8 cellular contexts compared by ENCODE assay signal in genomic region chr5:119299615-119300310, GRCh38. TPM values are rescaled to one million over a fixed set of nuclear protein-coding genes. Genes with fewer than 3 reads are reported as not detected.
A peak's percentile ranks its signal among the peaks of the same experiment; 100 is the strongest.
DNase-seq lines count a peak whose midpoint lies in the region; ATAC-seq, FAIRE-seq and TF ChIP-seq lines count a peak whose summit lies in the region.
"Not testable (repeated sequence)": the region's sequence is repeated elsewhere in the genome, so short reads cannot be mapped to it uniquely, and the experiment has no call there.

No MANE protein-coding gene starts in this region.

- peaks cover 51% of the 10 kb centered on the region for H3K79me2 ChIP-seq in K562 (ENCODE audit: control insufficient read depth, insufficient read depth, low read length)

- DNase-seq in CD8-positive, alpha-beta T cell: peak; percentile 67 to 96 (median 84)
- peak; percentile 62 to 80 (median 78) for DNase-seq in T-helper 1 cell
- DNase-seq in activated CD4-positive, alpha-beta T cell treated with anti-CD3 and anti-CD28 coated beads, Interleukin-2, amount 50 U/mL, for 48 hours: peak; percentile 89 to 93
- peak; percentile 77 for DNase-seq in activated T-helper 1 cell treated with Interleukin-2 at 50 U/mL for 16 hours (ENCODE audit: low read depth)
- peak in 1 of 4 experiments; percentile 66 for DNase-seq in K562 (ENCODE audit: extremely low read depth in 1 of 4, low spot score in 3 of 4)
- not testable (repeated sequence) for DNase-seq in natural killer cell
- peak; percentile 83 to 88 for DNase-seq in stimulated activated CD4-positive, alpha-beta T cell treated with anti-CD3 and anti-CD28 coated beads, Interleukin-4, amount 100 ng/mL, for 48 hours (ENCODE audit: low read depth in 2 of 2)

- peak overlapping the region; percentile 76 for H3K4me2 ChIP-seq in K562 (ENCODE audit: insufficient read depth, low read length)

- not testable (repeated sequence) for H3K27me3 ChIP-seq in CD8-positive, alpha-beta T cell (ENCODE audit: insufficient read depth, low read length); K562 (ENCODE audit: control insufficient read depth in 2 of 2, insufficient read depth in 2 of 2, low read length in 2 of 2)

- not testable (repeated sequence) for H4K20me1 ChIP-seq in K562 (replicated peaks; ENCODE audit: control insufficient read depth, insufficient read depth, low read length)

- peak overlapping the region; percentile 99 for H3K27ac Mint-ChIP-seq in CD8-positive, alpha-beta T cell
- H3K27ac Mint-ChIP-seq in natural killer cell: peak overlapping the region; percentile 51 to 78
- peak overlapping the region; percentile 82 for H3K27ac Mint-ChIP-seq in stimulated activated memory B cell treated with anti-CD40 and anti-IgM and Interleukin-4, amounts not matched to agents 10 μg/mL and 1 μg/mL and 100 μg/mL, for 72 hours

- peaks cover 65% of the 10 kb centered on the region for H3K4me1 Mint-ChIP-seq in CD8-positive, alpha-beta T cell (ENCODE audit: low read depth)
- H3K4me1 Mint-ChIP-seq in natural killer cell: peaks cover 66 to 76% of the 10 kb centered on the region in 2 donors
- H3K4me1 Mint-ChIP-seq in stimulated activated memory B cell treated with anti-CD40 and anti-IgM and Interleukin-4, amounts not matched to agents 10 μg/mL and 1 μg/mL and 100 μg/mL, for 72 hours: peaks cover 68% of the 10 kb centered on the region

- POLR2A ChIA-PET in CD8-positive, alpha-beta T cell (lab: Charles Lee): interaction anchor here (0.6 to 2.6 kb wide), 15 partner anchors 8 to 313 kb away, joined by 3 to 8 read pairs (median 6); partner anchors contain the start of gene TNFAIP8
- POLR2A ChIA-PET in K562 (lab: Yijun Ruan, JAX): interaction anchor here (1.3 to 2.8 kb wide), 3 partner anchors 9 to 22 kb away, joined by 3 to 14 read pairs (median 11); no protein-coding TSS in a partner anchor

- peak; percentile 39 for ATAC-seq in CD8-positive, alpha-beta T cell
- peak; percentile 67 for ATAC-seq in K562
- ATAC-seq in natural killer cell; stimulated activated memory B cell treated with anti-CD40 and anti-IgM and Interleukin-4, amounts not matched to agents 10 μg/mL and 1 μg/mL and 100 μg/mL, for 72 hours: not testable (repeated sequence)

- in situ Hi-C loops in K562 (cut with MboI): not testable (repeated sequence)

- H3K4me3 Mint-ChIP-seq in CD8-positive, alpha-beta T cell: peak overlapping the region; percentile 90
- peak overlapping the region; percentile 39 for H3K4me3 Mint-ChIP-seq in natural killer cell
- H3K4me3 Mint-ChIP-seq in stimulated activated memory B cell treated with anti-CD40 and anti-IgM and Interleukin-4, amounts not matched to agents 10 μg/mL and 1 μg/mL and 100 μg/mL, for 72 hours: peak overlapping the region; percentile 69

- peak overlapping the region; percentile 67 for H3K4me3 ChIP-seq in CD8-positive, alpha-beta T cell (ENCODE audit: low read depth, low read length)
- peak overlapping the region; percentile 29; the same call in 1 of the 2 replicates for H3K4me3 ChIP-seq in K562

- H3K9ac ChIP-seq in K562 (ENCODE audit: insufficient read depth in 1 of 2, low read depth in 2 of 2, low read length in 2 of 2): peak overlapping the region; percentile 56 to 85

- H2AFZ ChIP-seq in K562 (ENCODE audit: low read depth, low read length): peak overlapping the region; percentile 73

- TSS peak; percentile 35 for BruUV-seq in K562 (replicated peaks; lab: Mats Ljungman, UMichigan)

- not testable (repeated sequence) for TF ChIP-seq EP300 in K562 (IDR thresholded peaks at IDR 0.05; ENCODE audit: low read length)

- H3K36me3 ChIP-seq in CD8-positive, alpha-beta T cell (ENCODE audit: insufficient read depth, low read length); K562 (ENCODE audit: control insufficient read depth, insufficient read depth, low read length): not testable (repeated sequence)

- H3K27ac ChIP-seq in CD8-positive, alpha-beta T cell (ENCODE audit: low read depth, low read length): peak overlapping the region; percentile 63
- peak overlapping the region; percentile 67 for H3K27ac ChIP-seq in K562 (ENCODE audit: extremely low read depth, low read depth, low read length)

- H3K9me1 ChIP-seq in K562 (ENCODE audit: control insufficient read depth, insufficient read depth, low read length): not testable (repeated sequence)

- H3K9me3 ChIP-seq in CD8-positive, alpha-beta T cell (ENCODE audit: low read length); K562 (replicated peaks; ENCODE audit: control insufficient read depth, insufficient read depth, low read depth, low read length): not testable (repeated sequence)

- peaks cover 49% of the 10 kb centered on the region for H3K4me1 ChIP-seq in CD8-positive, alpha-beta T cell (ENCODE audit: insufficient read depth, low read length)
- H3K4me1 ChIP-seq in K562 (replicated peaks in 1 of 2; ENCODE audit: control insufficient read depth in 2 of 2, insufficient read depth in 2 of 2, low read length in 2 of 2): peaks cover 4 to 40% of the 10 kb centered on the region in 2 experiments; a peak in 4 of 5 replicates

- H3K9me3 Mint-ChIP-seq in CD8-positive, alpha-beta T cell; natural killer cell; stimulated activated memory B cell treated with anti-CD40 and anti-IgM and Interleukin-4, amounts not matched to agents 10 μg/mL and 1 μg/mL and 100 μg/mL, for 72 hours: not testable (repeated sequence)

- peaks cover 26% of the 10 kb centered on the region for H3K36me3 Mint-ChIP-seq in CD8-positive, alpha-beta T cell
- H3K36me3 Mint-ChIP-seq in natural killer cell: not testable (repeated sequence)
- H3K36me3 Mint-ChIP-seq in stimulated activated memory B cell treated with anti-CD40 and anti-IgM and Interleukin-4, amounts not matched to agents 10 μg/mL and 1 μg/mL and 100 μg/mL, for 72 hours: peaks cover 14% of the 10 kb centered on the region

- TF ChIP-seq POLR2A in K562 (conservative IDR thresholded peaks at IDR 0.05): peak; percentile 58; the same call in 1 of the 2 replicates

- H3K27me3 Mint-ChIP-seq in CD8-positive, alpha-beta T cell (ENCODE audit: low read depth); natural killer cell (ENCODE audit: low read depth in 2 of 2); stimulated activated memory B cell treated with anti-CD40 and anti-IgM and Interleukin-4, amounts not matched to agents 10 μg/mL and 1 μg/mL and 100 μg/mL, for 72 hours: not testable (repeated sequence)

- not testable (repeated sequence) for TF ChIP-seq RAD21 in K562 (CRISPR knock-in tag; conservative IDR thresholded peaks at IDR 0.05 in 1 of 2, IDR thresholded peaks at IDR 0.05 in 1 of 2)

- not testable (repeated sequence) for FAIRE-seq in K562 (lab: Jason Lieb, UNC)

- intact Hi-C loops in CD8-positive, alpha-beta T cell (cut with DNase I, micrococcal nuclease): loop anchor here (1.0 to 2.0 kb wide), 4 partner anchors 9 to 31 kb away; no protein-coding TSS in a partner anchor
- intact Hi-C loops in K562 (cut with micrococcal nuclease): loop anchor here (2.0 kb wide), 1 partner anchor 31 kb away; no protein-coding TSS in a partner anchor
- intact Hi-C loops in natural killer cell (cut with micrococcal nuclease): not testable (repeated sequence)

- 6% methylated on average over 16 of the region's 23 CpGs for WGBS in K562 (ENCODE audit: insufficient coverage, low coverage, missing lambda C conversion rate)

- CTCF ChIA-PET in CD8-positive, alpha-beta T cell (lab: Charles Lee): interaction anchor here (1.1 to 1.5 kb wide), 7 partner anchors 10 to 112 kb away, joined by 3 to 4 read pairs (median 4); no protein-coding TSS in a partner anchor
- CTCF ChIA-PET in K562 (lab: Yijun Ruan, JAX; ENCODE audit: low intra/inter-chr PET ratio): not testable (repeated sequence)

- not testable (repeated sequence) for TF ChIP-seq CTCF in CD8-positive, alpha-beta T cell (IDR thresholded peaks at IDR 0.05); K562 (IDR thresholded peaks at IDR 0.05 in 2 of 3, conservative IDR thresholded peaks at IDR 0.05 in 1 of 3; ENCODE audit: insufficient read depth in 2 of 3, low read depth in 1 of 3, low read length in 3 of 3); natural killer cell (IDR thresholded peaks at IDR 0.05)

TF ChIP-seq in K562, 482 proteins besides CTCF, POLR2A, EP300 and RAD21 (continues in another document):
- TF ChIP-seq KDM5B (IDR thresholded peaks at IDR 0.05; ENCODE audit: insufficient replicate concordance, low read depth, low read length) (peak; percentile 57), JUND (IDR thresholded peaks at IDR 0.05; ENCODE audit: borderline replicate concordance, low read depth, low read length) (0 out of 2 replicates have a peak, but pooled peaks have one; percentile 4), NCOR1 (IDR thresholded peaks at IDR 0.05) (peak; percentile 73), NFIC (IDR thresholded peaks at IDR 0.05) (peak; percentile 28), TRIM24 (IDR thresholded peaks at IDR 0.05) (peak in 1 of 2 experiments; percentile 41; a peak in 2 of 4 replicates), FOXK2 (conservative IDR thresholded peaks at IDR 0.05 in 1 of 2, IDR thresholded peaks at IDR 0.05 in 1 of 2; ENCODE audit: low read depth in 2 of 2) (peak; percentile 90 to 93), SMAD4 (CRISPR knock-in tag; conservative IDR thresholded peaks at IDR 0.05) (peak; percentile 76)
- not testable (repeated sequence) for TF ChIP-seq JUND (tag; IDR thresholded peaks at IDR 0.05; ENCODE audit: borderline replicate concordance, low read depth, low read length)

RNA-seq across cellular contexts. Expression of gene TNFAIP8, which starts 56.1 kb away (rescaled TPM):
- 10 to 100 TPM; 62.3 to 63.0 TPM for total RNA-seq in CD8-positive, alpha-beta T cell
- total RNA-seq in K562 (2011; cell fraction: chromatin; rRNA removed; ENCODE audit: low replicate concordance): 10.6 and 20.5 TPM in 2 replicates
- 7.8 and 9.0 TPM in 2 replicates for total RNA-seq in K562 (2011; cell fraction: nucleolus; rRNA removed)
- total RNA-seq in K562 (2011; cell fraction: nucleoplasm; rRNA removed): 12.6 and 24.7 TPM in 2 replicates
- 42.0 and 46.0 TPM in 2 replicates for total RNA-seq in K562 (2014; rRNA removed)
- 38.5 and 47.4 TPM in 2 replicates for total RNA-seq in K562 (2014; rRNA removed; fragmentation: Illumina TruSeq; extraction: Trizol)
- total RNA-seq in K562 (2015; rRNA removed; fragmentation: Illumina TruSeq; extraction: Trizol): 44.8 and 47.0 TPM in 2 replicates
- 33.6 and 36.7 TPM in 2 replicates for total RNA-seq in K562 (2021)
- 44.6 and 52.2 TPM in 2 replicates for polyA plus RNA-seq in K562 (2011; rRNA removed)
- 35.0 and 41.8 TPM in 2 replicates for polyA plus RNA-seq in K562 (2011; cell fraction: cytosol; rRNA removed)
- 20.2 and 24.7 TPM in 2 replicates for polyA plus RNA-seq in K562 (2011; cell fraction: nucleus; rRNA removed)
- 37.7 and 53.3 TPM in 2 replicates for polyA plus RNA-seq in K562 (2012)
- polyA plus RNA-seq in K562 (2014; fragmentation: Illumina TruSeq; extraction: Trizol): 49.3 and 57.3 TPM in 2 replicates
- polyA plus RNA-seq in K562 (2014; fragmentation: Nextera tagmentation; extraction: Ambion mirVana): 10 to 100 TPM; 29.9 to 34.3 TPM
- polyA plus RNA-seq in K562 (2014; rRNA removed): 35.8 and 47.6 TPM in 2 replicates
- 45.1 and 60.6 TPM in 2 replicates for polyA minus RNA-seq in K562 (2011; rRNA and poly(A)+ RNA removed)
- polyA minus RNA-seq in K562 (2011; cell fraction: cytosol; rRNA and poly(A)+ RNA removed): 38.1 and 47.6 TPM in 2 replicates
- polyA minus RNA-seq in K562 (2011; cell fraction: nucleus; rRNA and poly(A)+ RNA removed): 9.3 and 20.3 TPM in 2 replicates
- total RNA-seq in natural killer cell: 10 to 100 TPM; 47.6 to 87.5 (median 76.3) TPM

Comparison
In these comparisons a context has a peak if more than half of its experiments do, and no peak if none do; other contexts are left out.
1. H3K4me3 Mint-ChIP-seq: peak in every context shown above with its lines; median percentile 90 in CD8-positive, alpha-beta T cell; 69 in stimulated activated memory B cell treated with anti-CD40 and anti-IgM and Interleukin-4, amounts not matched to agents 10 μg/mL and 1 μg/mL and 100 μg/mL, for 72 hours; 39 in natural killer cell.